1 cellular context compared by ENCODE assay signal in genomic region chr1:23403355-23403734, GRCh38.
TF ChIP-seq lines count a peak whose summit lies in the region.

No MANE protein-coding gene starts in this region.

TF ChIP-seq in HepG2, 621 proteins besides CTCF, POLR2A, EP300 and RAD21:
- TF ChIP-seq ZNF256 (CRISPR knock-in tag; conservative IDR thresholded peaks at IDR 0.05) (no peak), MED1 (CRISPR knock-in tag; IDR thresholded peaks at IDR 0.05) (no peak), ZNF629 (CRISPR knock-in tag; conservative IDR thresholded peaks at IDR 0.05) (0 out of 2 replicates have a peak, but pooled peaks have one; percentile 22)
TF ChIP-seq in HepG2: peak in this region for 1.
